In genomic region chr10:61592581-61592980, GRCh38 we compare ENCODE assay signal across 10 cellular contexts.
DNase-seq lines count a peak whose midpoint lies in the region; ATAC-seq, FAIRE-seq and TF ChIP-seq lines count a peak whose summit lies in the region.
"Had no signal": no experiment of that assay in that cellular context is flagged by ENCODE, and none has a peak within 500 bp of the region (broad histone marks: within the 10 kb centered on the region; RNA-seq: fewer than 3 reads in every experiment).

No MANE protein-coding gene starts in this region.

- TF ChIP-seq CTCF in GM12878 (IDR thresholded peaks at IDR 0.05 in 2 of 3, conservative IDR thresholded peaks at IDR 0.05 in 1 of 3; ENCODE audit: control insufficient read depth in 2 of 3, extremely low read depth in 1 of 3, insufficient read depth in 1 of 3, low read depth in 3 of 3, low read length in 3 of 3): peak; percentile 46 to 55 (median 51); a peak in 5 of 6 replicates

- 22% methylated on average over 2 of the region's 2 CpGs for WGBS in GM12878 (ENCODE audit: insufficient coverage, insufficient replicate concordance, low lambda C conversion rate, missing lambda C conversion rate)
- WGBS in small intestine, 3 donors: 79 to 81% (median 80%) methylated on average over 2 of the region's 2 CpGs

- H3K36me3 ChIP-seq in GM12878 (ENCODE audit: control insufficient read depth in 2 of 2, insufficient read depth in 2 of 2, low read length in 1 of 2) (no peaks in the 10 kb centered on the region), small intestine (ENCODE audit: control insufficient read depth in 2 of 2, insufficient read depth in 2 of 2, low read length in 2 of 2) (no peaks in the 10 kb centered on the region)
- H3K36me3 ChIP-seq: tibial artery had no signal

- H3K27ac ChIP-seq in GM12878 (ENCODE audit: control insufficient read depth, insufficient read depth) (no peak overlapping the region), small intestine (ENCODE audit: low read depth in 1 of 2, low read length in 1 of 2) (no peak overlapping the region)
- H3K27ac ChIP-seq: tibial artery had no signal

- H3K9ac ChIP-seq in GM12878 (ENCODE audit: control insufficient read depth, insufficient read depth, low read length): no peak overlapping the region

- POLR2A ChIA-PET in GM12878 (lab: Charles Lee): no interaction called here

- BruUV-seq in GM12878 (replicated peaks; lab: Mats Ljungman, UMichigan): no TSS peak

- TF ChIP-seq RAD21 in GM12878 (IDR thresholded peaks at IDR 0.05; ENCODE audit: insufficient read depth, low read depth, low read length): peak; percentile 30; the same call in 1 of the 2 replicates

- TF ChIP-seq POLR2A in GM12878 (IDR thresholded peaks at IDR 0.05; ENCODE audit: low read depth, low read length): no peak

- no peaks in the 10 kb centered on the region for H3K9me3 ChIP-seq in GM12878 (replicated peaks; ENCODE audit: control insufficient read depth, insufficient read depth, low read length)
- no peaks in the 10 kb centered on the region for H3K9me3 ChIP-seq in small intestine (ENCODE audit: control insufficient read depth, low read depth)
- H3K9me3 ChIP-seq: tibial artery had no signal

- no peaks in the 10 kb centered on the region; a peak in 1 of 4 replicates for H3K27me3 ChIP-seq in GM12878 (replicated peaks in 1 of 2; ENCODE audit: control insufficient read depth in 2 of 2, insufficient read depth in 2 of 2, low read length in 1 of 2)
- H3K27me3 ChIP-seq in small intestine (ENCODE audit: control insufficient read depth in 2 of 2, insufficient read depth in 2 of 2, low read length in 2 of 2): no peaks in the 10 kb centered on the region
- H3K27me3 ChIP-seq: tibial artery had no signal

- no peak for TF ChIP-seq EP300 in GM12878 (IDR thresholded peaks at IDR 0.05; ENCODE audit: borderline replicate concordance in 1 of 2, control insufficient read depth in 1 of 2, low read depth in 2 of 2, low read length in 2 of 2)

- no peak overlapping the region for H2AFZ ChIP-seq in GM12878 (ENCODE audit: control insufficient read depth, low read depth, low read length)

- no peaks in the 10 kb centered on the region for H3K4me1 ChIP-seq in GM12878 (ENCODE audit: control insufficient read depth, insufficient read depth, low read length)
- no peaks in the 10 kb centered on the region for H3K4me1 ChIP-seq in small intestine (ENCODE audit: control insufficient read depth in 2 of 2, insufficient read depth in 1 of 2, low read depth in 1 of 2, low read length in 1 of 2)
- H3K4me1 ChIP-seq: tibial artery had no signal

- in situ Hi-C loops in GM12878 (cut with MboI): no loop called here

- RAD21 ChIA-PET in GM12878 (lab: Charles Lee; ENCODE audit: unreplicated experiment): no interaction called here

- H3K4me2 ChIP-seq in GM12878 (ENCODE audit: control insufficient read depth, insufficient read depth): no peak overlapping the region

- FAIRE-seq in GM12878 (lab: Jason Lieb, UNC): peak; percentile 81
- FAIRE-seq in small intestine (lab: Jason Lieb, UNC): no peak

- no peaks in the 10 kb centered on the region for H3K79me2 ChIP-seq in GM12878 (ENCODE audit: control insufficient read depth, insufficient read depth, low read length)

- DNase-seq in NCI-H510A treated with DMSO at 0.1 percent for 48 hours (lab: John Stamatoyannopoulos, UW) (peak; percentile 0), NCI-H510A (lab: John Stamatoyannopoulos, UW) (no peak), GM12878 (ENCODE audit: low read depth, low spot score) (no peak), small intestine (peak; percentile 19), NCI-H1694 (lab: John Stamatoyannopoulos, UW) (no peak)
- no peak for DNase-seq in activated CD4-positive, alpha-beta T cell treated with anti-CD3 and anti-CD28 coated beads for 48 hours
- DNase-seq: activated B cell treated with CpG ODN at 0.5 μM for 24 hours, tibial artery had no signal

- H4K20me1 ChIP-seq in GM12878 (ENCODE audit: control insufficient read depth, insufficient read depth): no peaks in the 10 kb centered on the region

- ATAC-seq in HG03354 (IDR thresholded peaks at IDR 0.05; ENCODE audit: poor library complexity, severe bottlenecking, unreplicated experiment): peak; percentile 71
- ATAC-seq in GM12878: peak; percentile 80
- ATAC-seq in GM18520 (IDR thresholded peaks at IDR 0.05; ENCODE audit: unreplicated experiment): no peak

- intact Hi-C loops in GM12878 (cut with micrococcal nuclease; ENCODE audit: unreplicated experiment): loop anchor here (2.0 to 5.0 kb wide), 2 partner anchors 450 to 775 kb away; no protein-coding TSS in a partner anchor

- no peak overlapping the region for H3K4me3 ChIP-seq in GM12878
- H3K4me3 ChIP-seq in small intestine (ENCODE audit: low read depth in 1 of 2, low read length in 2 of 2): no peak overlapping the region
- H3K4me3 ChIP-seq: tibial artery had no signal

- SMC1A ChIA-PET in GM12878 (lab: Charles Lee; ENCODE audit: uncharacterized antibody, unreplicated experiment): no interaction called here

- CTCF ChIA-PET in GM12878 (lab: Yijun Ruan, JAX): interaction anchor here (0.7 to 1.5 kb wide), 2 partner anchors 310 to 452 kb away, joined by 3 to 4 read pairs; no protein-coding TSS in a partner anchor

TF ChIP-seq in GM12878, 131 proteins besides CTCF, POLR2A, EP300 and RAD21:
- TF ChIP-seq CUX1 (IDR thresholded peaks at IDR 0.05; ENCODE audit: insufficient replicate concordance, low read depth, low read length) (no peak), ATF2 (IDR thresholded peaks at IDR 0.05; ENCODE audit: low read length) (no peak), SMC3 (IDR thresholded peaks at IDR 0.05; ENCODE audit: borderline replicate concordance, low read length) (peak; percentile 51; the same call in 1 of the 2 replicates)

Comparison
In these comparisons a context has a peak if more than half of its experiments do, and no peak if none do; other contexts are left out.
1. DNase-seq: peak in NCI-H510A treated with DMSO at 0.1 percent for 48 hours (single experiment) and small intestine (single experiment); none in NCI-H510A (single experiment), GM12878 (single experiment), NCI-H1694 (single experiment) and activated CD4-positive, alpha-beta T cell treated with anti-CD3 and anti-CD28 coated beads for 48 hours (single experiment).